ENCODE assay signal across 1 cellular context in genomic region chr10:28769147-28769604, GRCh38.
TF ChIP-seq lines count a peak whose summit lies in the region.

No MANE protein-coding gene starts in this region.

TF ChIP-seq in GM23338, 12 proteins besides CTCF, POLR2A, EP300 and RAD21 (continued from another document):
- TF ChIP-seq REST (IDR thresholded peaks at IDR 0.05; ENCODE audit: unreplicated experiment) (no peak), CREB1 (CRISPR knock-in tag; IDR thresholded peaks at IDR 0.05; ENCODE audit: low read depth) (no peak)
